ENCODE assay signal across 12 cellular contexts in the genomic region with DNA sequence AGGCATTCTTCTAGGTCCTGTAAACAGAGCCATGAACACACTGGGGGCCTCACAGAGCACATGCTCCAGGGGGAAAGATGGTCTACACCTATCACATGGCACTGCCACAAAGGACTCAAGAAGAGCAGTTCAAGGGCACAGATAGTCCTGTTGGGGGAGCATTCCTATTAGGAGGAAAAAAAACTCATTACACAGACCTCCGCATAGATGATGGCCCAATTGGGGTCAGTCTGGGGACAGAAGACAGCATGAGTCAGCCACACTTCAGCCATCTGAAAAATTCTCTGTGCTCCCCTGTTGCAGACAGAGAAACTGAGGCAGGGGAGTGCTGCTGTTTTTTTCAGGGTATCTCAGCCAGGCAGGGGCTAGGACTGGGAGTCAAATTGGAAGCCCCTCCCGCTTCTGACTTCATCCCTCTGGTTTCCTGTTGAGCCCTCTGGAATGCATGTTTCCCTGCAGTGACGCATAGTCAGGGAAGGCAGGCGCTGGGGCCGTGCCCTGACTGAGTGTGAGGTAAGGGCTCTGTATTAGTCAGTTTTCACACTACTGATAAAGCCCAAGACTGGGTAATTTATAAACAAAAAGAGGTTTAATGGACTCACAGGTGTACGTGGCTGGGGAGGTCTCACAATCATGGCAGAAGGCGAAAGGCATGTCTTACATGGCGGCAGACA.
DNase-seq lines count a peak whose midpoint lies in the region; ATAC-seq and TF ChIP-seq lines count a peak whose summit lies in the region.
"Had no signal": no experiment of that assay in that cellular context is flagged by ENCODE, and none has a peak within 500 bp of the region (broad histone marks: within the 10 kb centered on the region; RNA-seq: fewer than 3 reads in every experiment).

No MANE protein-coding gene starts in this region.

- ATAC-seq in GM18502 (IDR thresholded peaks at IDR 0.05; ENCODE audit: poor library complexity, unreplicated experiment) (no peak), GM21526 (IDR thresholded peaks at IDR 0.05; ENCODE audit: low FRiP score, unreplicated experiment) (no peak)

- intact Hi-C loops in posterior vena cava (cut with DNase I): loop anchor here in 1 of 2 donors (5.0 kb wide), 1 partner anchor 1832 kb away; no protein-coding TSS in a partner anchor

- no peak for TF ChIP-seq CTCF in fibroblast of villous mesenchyme (IDR thresholded peaks at IDR 0.05; ENCODE audit: insufficient read depth, low read depth, low read length)

- DNase-seq in ELF-1 (ENCODE audit: low read depth, low spot score): peak; percentile 76
- DNase-seq in SW 1271 (lab: John Stamatoyannopoulos, UW): peak; percentile 58 to 59
- peak; percentile 98 for DNase-seq in fibroblast of villous mesenchyme (ENCODE audit: low read depth)
- peak; percentile 90 for DNase-seq in posterior vena cava (ENCODE audit: low spot score)
- no peak for DNase-seq in retina
- no peak for DNase-seq in Ammon's horn (ENCODE audit: low spot score)
- DNase-seq: activated CD4-positive, alpha-beta T cell treated with anti-CD3 and anti-CD28 coated beads, Interleukin-2, amount 10 ng/mL, durations not matched to agents 24 days and 14 days; cerebellar nuclear complex; midbrain; NCI-H526 treated with DMSO at 0.1 percent for 48 hours had no signal

- H3K4me3 ChIP-seq in fibroblast of villous mesenchyme (ENCODE audit: low read depth, low read length): no peak overlapping the region

Comparison
In these comparisons a context has a peak if more than half of its experiments do, and no peak if none do; other contexts are left out.
1. DNase-seq: peak in ELF-1 (single experiment), SW 1271 (2 of 2), fibroblast of villous mesenchyme (single experiment) and posterior vena cava (single experiment); none in retina (single experiment) and Ammon's horn (single experiment).